In the genomic region with DNA sequence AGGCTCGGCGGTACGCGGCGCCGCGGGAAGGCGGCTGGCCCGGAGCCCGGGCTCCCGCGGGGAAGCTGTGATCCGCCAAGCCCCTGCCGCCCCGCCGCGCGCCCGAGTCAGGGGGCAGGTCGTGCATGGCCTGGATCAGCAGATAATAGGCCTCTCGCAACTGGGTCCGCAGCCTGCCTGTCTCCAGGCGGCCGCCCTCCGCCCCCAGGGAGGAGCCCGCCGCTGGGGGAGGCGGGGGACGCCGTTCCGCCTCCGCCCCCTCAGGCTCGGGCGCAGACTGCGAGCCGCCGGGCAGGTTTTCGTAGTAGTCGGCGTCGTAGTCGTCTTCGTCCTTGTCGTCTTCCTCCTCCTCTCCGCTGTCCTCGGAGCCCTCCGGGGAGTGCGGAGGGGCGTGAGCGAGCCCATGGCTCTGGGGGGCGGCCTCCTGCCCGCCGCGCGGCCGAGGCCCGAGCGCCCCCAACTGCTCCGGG, we compare ENCODE assay signal across 8 cellular contexts. TPM values are rescaled to one million over a fixed set of nuclear protein-coding genes. Genes with fewer than 3 reads are reported as not detected.
DNase-seq lines count a peak whose midpoint lies in the region; ATAC-seq and TF ChIP-seq lines count a peak whose summit lies in the region.

TSS of gene SYDE2 (minus strand) at position 147 of the 470 bp plus-strand sequence. CDS start at position 127, 20 bp downstream.

- H3K27ac ChIP-seq in HL-60 (replicated peaks), result no peak within 1 kb of the TSS
- H3K27ac ChIP-seq in PC-9, result peak within 1 kb of the TSS; percentile 84
- H3K27ac ChIP-seq in stomach smooth muscle (ENCODE audit: low read length), result peak within 1 kb of the TSS; percentile 94

- H3K36me3 ChIP-seq in PC-9 (ENCODE audit: low read depth), result no peaks in the 10 kb centered on the region
- no peaks in the 10 kb centered on the region for H3K36me3 ChIP-seq in neuron (ENCODE audit: insufficient read depth, low read length)
- no peaks in the 10 kb centered on the region for H3K36me3 ChIP-seq in stomach smooth muscle (ENCODE audit: control insufficient read depth in 2 of 2, insufficient read depth in 2 of 2, low read length in 2 of 2)

- intact Hi-C loops in PC-9 (cut with micrococcal nuclease; ENCODE audit: unreplicated experiment), result loop anchor here (1.0 to 5.0 kb wide), 3 partner anchors 24 to 96 kb away; no protein-coding TSS in a partner anchor

- H3K27ac Mint-ChIP-seq in activated T-helper 17 cell treated with anti-CD3 and anti-CD28 coated beads, Interleukin-2, amount 50 U/mL, for 72 hours, result peak within 1 kb of the TSS; percentile 85

- peak; percentile 43 for ATAC-seq in GM19468 (IDR thresholded peaks at IDR 0.05; ENCODE audit: extremely low read depth, unreplicated experiment)
- ATAC-seq in activated T-helper 17 cell treated with anti-CD3 and anti-CD28 coated beads, Interleukin-2, amount 50 U/mL, for 72 hours (replicated peaks), result peak; percentile 69

- peak within 1 kb of the TSS; percentile 84 for H2AFZ ChIP-seq in PC-9
- H2AFZ ChIP-seq in neuron (ENCODE audit: low read depth, low read length), result peak within 1 kb of the TSS; percentile 100

- peaks cover 35% of the 10 kb centered on the region for H3F3A ChIP-seq in PC-9 (ENCODE audit: insufficient read depth, low read depth)

- peak within 1 kb of the TSS; percentile 91 for H3K4me3 Mint-ChIP-seq in activated T-helper 17 cell treated with anti-CD3 and anti-CD28 coated beads, Interleukin-2, amount 50 U/mL, for 72 hours

- peak; percentile 22 for DNase-seq in CMK (ENCODE audit: low read depth)
- DNase-seq in HL-60 (ENCODE audit: low read depth in 1 of 2, low spot score in 1 of 2), result peak; percentile 5 to 9
- peak; percentile 72 to 90 for DNase-seq in PC-9
- peak; percentile 43 for DNase-seq in fibroblast of the conjunctiva (ENCODE audit: low read depth)

- H3K4me2 ChIP-seq in PC-9, result peak within 1 kb of the TSS; percentile 92

- H3K9me3 Mint-ChIP-seq in activated T-helper 17 cell treated with anti-CD3 and anti-CD28 coated beads, Interleukin-2, amount 50 U/mL, for 72 hours, result no peaks in the 10 kb centered on the region

- H3K4me1 ChIP-seq in PC-9 (replicated peaks; ENCODE audit: insufficient read depth) (peaks cover 62% of the 10 kb centered on the region), neuron (ENCODE audit: insufficient read depth, low read length) (peaks cover 21% of the 10 kb centered on the region), stomach smooth muscle (ENCODE audit: control insufficient read depth, insufficient read depth, low read length) (no peaks in the 10 kb centered on the region)

- no TSS peak for BruUV-seq in PC-9 (replicated peaks; lab: Mats Ljungman, UMichigan)

- H3K9me3 ChIP-seq in PC-9 (ENCODE audit: insufficient read depth, low read depth), result no peaks in the 10 kb centered on the region
- H3K9me3 ChIP-seq in neuron (ENCODE audit: low read length), result no peaks in the 10 kb centered on the region
- H3K9me3 ChIP-seq in stomach smooth muscle (ENCODE audit: control insufficient read depth in 2 of 2, low read length in 2 of 2), result no peaks in the 10 kb centered on the region

- H3K79me2 ChIP-seq in PC-9 (ENCODE audit: low read depth), result peaks cover 59% of the 10 kb centered on the region

- no peaks in the 10 kb centered on the region for H3K9me2 ChIP-seq in PC-9 (ENCODE audit: insufficient read depth)

- H3K27me3 ChIP-seq in HL-60 (ENCODE audit: insufficient read depth, poor library complexity, severe bottlenecking) (peaks cover 37% of the 10 kb centered on the region), PC-9 (ENCODE audit: insufficient read depth, low read depth) (no peaks in the 10 kb centered on the region), neuron (ENCODE audit: insufficient read depth, low read length) (peaks cover 7% of the 10 kb centered on the region), stomach smooth muscle (ENCODE audit: control insufficient read depth in 1 of 2, insufficient read depth in 2 of 2, low read length in 2 of 2) (no peaks in the 10 kb centered on the region)

- TF ChIP-seq CTCF in HL-60 (IDR thresholded peaks at IDR 0.05; ENCODE audit: insufficient read depth, low read length) (no peak), PC-9 (conservative IDR thresholded peaks at IDR 0.05) (no peak)

- no peaks in the 10 kb centered on the region for H3K4me1 Mint-ChIP-seq in activated T-helper 17 cell treated with anti-CD3 and anti-CD28 coated beads, Interleukin-2, amount 50 U/mL, for 72 hours

- no peaks in the 10 kb centered on the region for H3K36me3 Mint-ChIP-seq in activated T-helper 17 cell treated with anti-CD3 and anti-CD28 coated beads, Interleukin-2, amount 50 U/mL, for 72 hours (ENCODE audit: low read depth)

- POLR2A ChIA-PET in PC-9 (lab: Charles Lee; ENCODE audit: unreplicated experiment), result no interaction called here

- no peaks in the 10 kb centered on the region; the same call in 1 of the 2 replicates for H4K20me1 ChIP-seq in PC-9 (ENCODE audit: insufficient read depth)

- peak within 1 kb of the TSS; percentile 80 to 97 for H3K9ac ChIP-seq in stomach smooth muscle (ENCODE audit: low read length in 2 of 2)

- peak within 1 kb of the TSS; percentile 42 for H3K4me3 ChIP-seq in HL-60 (replicated peaks; ENCODE audit: insufficient read depth, low read length)
- peak within 1 kb of the TSS; percentile 94 for H3K4me3 ChIP-seq in PC-9
- H3K4me3 ChIP-seq in neuron (ENCODE audit: low read length), result peak within 1 kb of the TSS; percentile 67
- H3K4me3 ChIP-seq in stomach smooth muscle (ENCODE audit: low read length in 2 of 2), result peak within 1 kb of the TSS; percentile 90 to 91

- CTCF ChIA-PET in PC-9 (lab: Charles Lee), result interaction anchor here (0.7 to 1.5 kb wide), 2 partner anchors 54 to 69 kb away, joined by 5 read pairs; no protein-coding TSS in a partner anchor

- peaks cover 7% of the 10 kb centered on the region for H3K27me3 Mint-ChIP-seq in activated T-helper 17 cell treated with anti-CD3 and anti-CD28 coated beads, Interleukin-2, amount 50 U/mL, for 72 hours

RNA-seq across cellular contexts. Expression of gene SYDE2, which starts in this region (rescaled TPM):
- 8.9 and 10.3 TPM in 2 replicates for total RNA-seq in PC-9 (2021)
- 1 to 10 TPM; 1.4 to 2.3 TPM for total RNA-seq in activated T-helper 17 cell treated with anti-CD3 and anti-CD28 coated beads, Interleukin-2, amount 50 U/mL, for 72 hours

Comparison
In these comparisons a context has a peak if more than half of its experiments do, and no peak if none do; other contexts are left out.
1. DNase-seq: peak in every context shown above with its lines; median percentile 81 in PC-9; 43 in fibroblast of the conjunctiva; 22 in CMK; 7 in HL-60.
2. H3K4me3 ChIP-seq: peak in every context shown above with its lines; median percentile 94 in PC-9; 90 in stomach smooth muscle; 67 in neuron; 42 in HL-60.